In genomic region chr12:8549381-8549780, GRCh38 we compare ENCODE assay signal across 27 cellular contexts. TPM values are rescaled to one million over a fixed set of nuclear protein-coding genes. Genes with fewer than 3 reads are reported as not detected.
"Had no signal": no experiment of that assay in that cellular context is flagged by ENCODE, and none has a peak within 500 bp of the region (broad histone marks: within the 10 kb centered on the region; RNA-seq: fewer than 3 reads in every experiment).

No MANE protein-coding gene starts in this region.

- DNase-seq: effector memory CD4-positive, alpha-beta T cell; foreskin melanocyte; heart left ventricle; hippocampal formation; kidney glomerular epithelial cell; mammary epithelial cell; naive thymus-derived CD4-positive, alpha-beta T cell; nephron progenitor cell; psoas muscle; retina; right lobe of liver; spleen; stimulated activated CD4-positive, alpha-beta T cell treated with anti-CD3 and anti-CD28 coated beads, Interleukin-15, amount 100 ng/mL, for 24 hours; stimulated activated CD4-positive, alpha-beta T cell treated with anti-CD3 and anti-CD28 coated beads, Interleukin-1b, Interleukin-23, amount 100 ng/mL, for 48 hours; stimulated activated CD4-positive, alpha-beta T cell treated with anti-CD3 and anti-CD28 coated beads, Interleukin-4, amount 100 ng/mL, for 4 hours; stimulated activated naive B cell treated with anti-CD40 and anti-IgM and Interleukin-4, amounts not matched to agents 10 μg/mL and 1 μg/mL and 100 μg/mL, for 72 hours; stomach; substantia nigra; transverse colon had no signal

- H3K27ac ChIP-seq: heart left ventricle, parathyroid adenoma, psoas muscle, right lobe of liver, spleen, stomach, thoracic aorta, transverse colon had no signal

- FAIRE-seq: endometrium, islet of Langerhans had no signal

- H3K4me3 ChIP-seq: heart left ventricle, psoas muscle, right lobe of liver, spleen, stomach, thoracic aorta, transverse colon had no signal

RNA-seq across cellular contexts. Expression of gene CLEC4E, which starts 8.7 kb away (rescaled TPM):
- total RNA-seq: esophagus mucosa, mammary epithelial cell, skeletal muscle tissue had no signal

RNA-seq across cellular contexts. Expression of gene CLEC4D, which starts 36.1 kb away (rescaled TPM):
- total RNA-seq: left lobe of liver, mammary epithelial cell, transverse colon, ureter had no signal
